13 cellular contexts compared by ENCODE assay signal in the genomic region with DNA sequence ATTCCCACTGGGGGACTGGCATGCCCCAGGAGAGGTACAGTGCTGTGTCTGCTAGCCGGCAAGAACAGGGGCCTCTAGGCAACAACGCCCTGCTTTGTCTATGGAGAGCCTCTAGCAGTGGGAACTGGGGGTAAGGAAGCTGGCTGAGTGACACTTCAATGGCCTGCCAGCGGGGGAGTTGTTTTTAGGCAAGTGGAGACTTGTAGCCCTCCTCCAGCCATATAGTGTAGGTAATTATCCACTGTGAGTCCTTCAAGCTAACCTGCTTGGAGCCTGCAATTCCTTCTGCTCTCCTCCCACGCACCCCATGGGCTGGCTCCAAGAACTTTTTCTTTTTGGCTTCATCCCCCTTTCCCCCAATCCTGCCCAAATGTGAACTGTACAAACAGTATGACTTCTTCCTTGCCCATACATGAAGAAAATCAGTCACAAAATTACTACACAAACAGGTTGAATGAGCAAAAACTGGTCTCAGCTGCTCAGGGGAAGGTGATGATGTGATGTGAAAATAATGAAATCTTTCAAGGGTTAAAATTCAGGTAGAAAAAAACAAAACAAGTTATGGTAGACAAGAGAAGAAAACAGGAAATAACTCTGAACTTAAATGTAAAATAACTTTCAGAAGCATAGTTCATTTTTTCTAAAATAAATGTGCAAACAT. TPM values are rescaled to one million over a fixed set of nuclear protein-coding genes. Genes with fewer than 3 reads are reported as not detected.
DNase-seq lines count a peak whose midpoint lies in the region; FAIRE-seq and TF ChIP-seq lines count a peak whose summit lies in the region.
"Had no signal": no experiment of that assay in that cellular context is flagged by ENCODE, and none has a peak within 500 bp of the region (broad histone marks: within the 10 kb centered on the region; RNA-seq: fewer than 3 reads in every experiment).

No MANE protein-coding gene starts in this region.

- no peak overlapping the region for H3K9ac ChIP-seq in BLaER1

- intact Hi-C loops in ascending aorta (cut with DNase I): no loop called here

- peaks cover 9% of the 10 kb centered on the region; the same call in 1 of the 2 replicates for H3K27me3 ChIP-seq in BLaER1
- H3K27me3 ChIP-seq in bronchial epithelial cell (ENCODE audit: control insufficient read depth, insufficient read depth, low read length): no peaks in the 10 kb centered on the region
- H3K27me3 ChIP-seq in ascending aorta: no peaks in the 10 kb centered on the region
- H3K27me3 ChIP-seq: heart left ventricle, neutrophil had no signal

- 0 out of 2 replicates have a peak, but pooled peaks have one; percentile 10 for TF ChIP-seq CTCF in GM12875 (IDR thresholded peaks at IDR 0.05; ENCODE audit: borderline replicate concordance, insufficient read depth, low read depth, low read length)
- TF ChIP-seq CTCF in bronchial epithelial cell (IDR thresholded peaks at IDR 0.05; ENCODE audit: insufficient read depth, low read length, severe bottlenecking): no peak
- no peak for TF ChIP-seq CTCF in ascending aorta (IDR thresholded peaks at IDR 0.05)

- H3K36me3 ChIP-seq in BLaER1 (peaks cover 69% of the 10 kb centered on the region), bronchial epithelial cell (ENCODE audit: control insufficient read depth, insufficient read depth, low read length) (no peaks in the 10 kb centered on the region), ascending aorta (no peaks in the 10 kb centered on the region)
- H3K36me3 ChIP-seq: heart left ventricle, neutrophil had no signal

- H3K9me3 ChIP-seq in BLaER1 (no peaks in the 10 kb centered on the region), ascending aorta (no peaks in the 10 kb centered on the region)
- H3K9me3 ChIP-seq: neutrophil had no signal

- FAIRE-seq in bronchial epithelial cell (lab: Jason Lieb, UNC): no peak

- peak overlapping the region; percentile 35 for H3K4me2 ChIP-seq in BLaER1

- no peak overlapping the region for H3K4me3 ChIP-seq in BLaER1
- H3K4me3 ChIP-seq in GM12875 (ENCODE audit: low read depth, low read length): no peak overlapping the region
- no peak overlapping the region for H3K4me3 ChIP-seq in bronchial epithelial cell (ENCODE audit: low read depth, low read length)
- H3K4me3 ChIP-seq in ascending aorta: no peak overlapping the region
- H3K4me3 ChIP-seq: heart left ventricle had no signal

- H3K4me1 ChIP-seq in BLaER1 (peaks cover 83% of the 10 kb centered on the region), ascending aorta (no peaks in the 10 kb centered on the region)

- no peak overlapping the region for H3K27ac ChIP-seq in BLaER1
- H3K27ac ChIP-seq in ascending aorta: no peak overlapping the region
- H3K27ac ChIP-seq: heart left ventricle, neutrophil had no signal

- peaks cover 100% of the 10 kb centered on the region for H4K20me1 ChIP-seq in BLaER1

- DNase-seq in NCI-H2227 (lab: John Stamatoyannopoulos, UW; ENCODE audit: unreplicated experiment): peak; percentile 73
- DNase-seq in bronchial epithelial cell (ENCODE audit: low read depth): peak; percentile 75
- no peak for DNase-seq in ascending aorta (ENCODE audit: low spot score in 2 of 2)
- DNase-seq in GM03348 (ENCODE audit: low spot score): no peak
- DNase-seq in NCI-H2029 (lab: John Stamatoyannopoulos, UW): no peak
- no peak for DNase-seq in CD1c-positive myeloid dendritic cell (ENCODE audit: extremely low spot score)
- DNase-seq: Calu3, caudate nucleus, heart left ventricle, NCI-H446 treated with DMSO at 0.1 percent for 48 hours had no signal

RNA-seq across cellular contexts. Expression of a gene that starts 33.1 kb away (rescaled TPM):
- total RNA-seq in bronchial epithelial cell (not detected in 2 replicates), ascending aorta (not detected)
- total RNA-seq: Calu3 had no signal

Comparison
In these comparisons a context has a peak if more than half of its experiments do, and no peak if none do; other contexts are left out.
1. DNase-seq: peak in NCI-H2227 (single experiment) and bronchial epithelial cell (single experiment); none in ascending aorta (0 of 2), GM03348 (single experiment), NCI-H2029 (single experiment) and CD1c-positive myeloid dendritic cell (single experiment).